ENCODE assay signal across 32 cellular contexts in the genomic region with DNA sequence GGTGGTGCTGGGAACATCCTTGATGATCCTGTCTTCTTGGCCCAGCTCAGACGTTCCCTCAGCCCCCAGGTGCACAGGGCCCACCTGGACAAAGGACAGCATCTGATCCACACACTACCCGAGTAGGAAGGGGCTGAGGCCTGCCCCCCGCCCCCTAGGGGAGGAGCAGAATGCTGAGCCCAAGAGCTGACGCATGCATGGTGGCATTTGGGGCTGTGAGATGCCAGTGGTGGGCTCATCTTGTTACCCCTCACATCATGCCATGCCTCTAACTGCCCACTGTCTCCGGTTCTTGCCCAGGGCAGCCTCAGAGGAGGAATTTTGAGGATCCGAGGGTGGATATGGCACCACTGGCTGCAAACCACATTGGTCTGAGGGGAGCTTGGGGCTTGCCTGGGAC.
"Had no signal": no experiment of that assay in that cellular context is flagged by ENCODE, and none has a peak within 500 bp of the region (broad histone marks: within the 10 kb centered on the region; RNA-seq: fewer than 3 reads in every experiment).

No MANE protein-coding gene starts in this region.

- ATAC-seq: activated naive CD4-positive, alpha-beta T cell treated with anti-CD3 and anti-CD28 coated beads, Interleukin-2, amount 50 U/mL, for 72 hours; activated T-cell treated with anti-CD3 and anti-CD28 coated beads, Interleukin-2, amount 50 U/mL, for 72 hours; foreskin keratinocyte; T-helper 17 cell had no signal

- H3K27ac Mint-ChIP-seq: activated CD4-positive, alpha-beta memory T cell treated with anti-CD3 and anti-CD28 coated beads, Interleukin-2, amount 10 ng/mL, durations not matched to agents 7 days and 5 days; activated CD4-positive, alpha-beta T cell treated with anti-CD3 and anti-CD28 coated beads, Interleukin-2, amount 10 ng/mL, durations not matched to agents 7 days and 5 days; activated naive CD4-positive, alpha-beta T cell treated with anti-CD3 and anti-CD28 coated beads, Interleukin-2, amount 10 ng/mL, durations not matched to agents 7 days and 5 days; activated naive CD4-positive, alpha-beta T cell treated with anti-CD3 and anti-CD28 coated beads, Interleukin-2, amount 50 U/mL, for 72 hours; activated naive CD8-positive, alpha-beta T cell treated with anti-CD3 and anti-CD28 coated beads, Interleukin-2, amount 10 ng/mL, durations not matched to agents 7 days and 5 days; activated T-cell treated with anti-CD3 and anti-CD28 coated beads, Interleukin-2, amount 50 U/mL, for 24 hours; activated T-cell treated with anti-CD3 and anti-CD28 coated beads, Interleukin-2, amount 50 U/mL, for 72 hours; dendritic cell treated with granulocyte-macrophage colony-stimulating factor and Interleukin-4, amounts not matched to agents 40 ng/mL and 50 ng/mL, for 4 days; endodermal cell; T-helper 17 cell; T-helper 2 cell treated with Interferon-gamma antibody and Interleukin-4, amounts not matched to agents 5 μg/mL and 100 μg/mL, for 36 hours had no signal

- H3K9me3 ChIP-seq: ascending aorta, breast epithelium, esophagus muscularis mucosa had no signal

- H3K4me3 ChIP-seq: ascending aorta, breast epithelium, cardiac muscle cell, coronary artery, dorsolateral prefrontal cortex, esophagus muscularis mucosa had no signal

- H3K4me1 ChIP-seq: ascending aorta, foreskin keratinocyte had no signal

- H3K27ac ChIP-seq: ascending aorta, breast epithelium, cardiac muscle cell, coronary artery, esophagus muscularis mucosa, foreskin keratinocyte had no signal

- H3K27me3 ChIP-seq: ascending aorta, breast epithelium, cardiac muscle cell, dorsolateral prefrontal cortex, esophagus muscularis mucosa had no signal

- H3K9me3 Mint-ChIP-seq: activated CD4-positive, alpha-beta memory T cell treated with anti-CD3 and anti-CD28 coated beads, Interleukin-2, amount 10 ng/mL, durations not matched to agents 7 days and 5 days; activated CD4-positive, alpha-beta T cell treated with anti-CD3 and anti-CD28 coated beads, Interleukin-2, amount 10 ng/mL, durations not matched to agents 7 days and 5 days; activated naive CD4-positive, alpha-beta T cell treated with anti-CD3 and anti-CD28 coated beads, Interleukin-2, amount 10 ng/mL, durations not matched to agents 7 days and 5 days; activated naive CD4-positive, alpha-beta T cell treated with anti-CD3 and anti-CD28 coated beads, Interleukin-2, amount 50 U/mL, for 72 hours; activated naive CD8-positive, alpha-beta T cell treated with anti-CD3 and anti-CD28 coated beads, Interleukin-2, amount 10 ng/mL, durations not matched to agents 7 days and 5 days; activated T-cell treated with anti-CD3 and anti-CD28 coated beads, Interleukin-2, amount 50 U/mL, for 24 hours; activated T-cell treated with anti-CD3 and anti-CD28 coated beads, Interleukin-2, amount 50 U/mL, for 72 hours; dendritic cell treated with granulocyte-macrophage colony-stimulating factor and Interleukin-4, amounts not matched to agents 40 ng/mL and 50 ng/mL, for 4 days; endodermal cell; T-helper 2 cell treated with Interferon-gamma antibody and Interleukin-4, amounts not matched to agents 5 μg/mL and 100 μg/mL, for 36 hours had no signal

- H3K4me3 Mint-ChIP-seq: activated CD4-positive, alpha-beta memory T cell treated with anti-CD3 and anti-CD28 coated beads, Interleukin-2, amount 10 ng/mL, durations not matched to agents 7 days and 5 days; activated CD4-positive, alpha-beta T cell treated with anti-CD3 and anti-CD28 coated beads, Interleukin-2, amount 10 ng/mL, durations not matched to agents 7 days and 5 days; activated naive CD4-positive, alpha-beta T cell treated with anti-CD3 and anti-CD28 coated beads, Interleukin-2, amount 10 ng/mL, durations not matched to agents 7 days and 5 days; activated naive CD8-positive, alpha-beta T cell treated with anti-CD3 and anti-CD28 coated beads, Interleukin-2, amount 10 ng/mL, durations not matched to agents 7 days and 5 days; activated T-cell treated with anti-CD3 and anti-CD28 coated beads, Interleukin-2, amount 50 U/mL, for 24 hours; activated T-cell treated with anti-CD3 and anti-CD28 coated beads, Interleukin-2, amount 50 U/mL, for 72 hours; brain; dendritic cell treated with granulocyte-macrophage colony-stimulating factor and Interleukin-4, amounts not matched to agents 40 ng/mL and 50 ng/mL, for 4 days; endodermal cell; T-helper 17 cell; T-helper 2 cell treated with Interferon-gamma antibody and Interleukin-4, amounts not matched to agents 5 μg/mL and 100 μg/mL, for 36 hours had no signal

- H3K27me3 Mint-ChIP-seq: activated CD4-positive, alpha-beta memory T cell treated with anti-CD3 and anti-CD28 coated beads, Interleukin-2, amount 10 ng/mL, durations not matched to agents 7 days and 5 days; activated CD4-positive, alpha-beta T cell treated with anti-CD3 and anti-CD28 coated beads, Interleukin-2, amount 10 ng/mL, durations not matched to agents 7 days and 5 days; activated T-cell treated with anti-CD3 and anti-CD28 coated beads, Interleukin-2, amount 50 U/mL, for 24 hours had no signal

- H3K4me1 Mint-ChIP-seq: activated CD4-positive, alpha-beta memory T cell treated with anti-CD3 and anti-CD28 coated beads, Interleukin-2, amount 10 ng/mL, durations not matched to agents 7 days and 5 days; activated CD4-positive, alpha-beta T cell treated with anti-CD3 and anti-CD28 coated beads, Interleukin-2, amount 10 ng/mL, durations not matched to agents 7 days and 5 days; activated naive CD4-positive, alpha-beta T cell treated with anti-CD3 and anti-CD28 coated beads, Interleukin-2, amount 10 ng/mL, durations not matched to agents 7 days and 5 days; activated naive CD8-positive, alpha-beta T cell treated with anti-CD3 and anti-CD28 coated beads, Interleukin-2, amount 10 ng/mL, durations not matched to agents 7 days and 5 days had no signal

- H3K36me3 ChIP-seq: ascending aorta, breast epithelium, cardiac muscle cell, esophagus muscularis mucosa had no signal

- H3K36me3 Mint-ChIP-seq: activated naive CD4-positive, alpha-beta T cell treated with anti-CD3 and anti-CD28 coated beads, Interleukin-2, amount 10 ng/mL, durations not matched to agents 7 days and 5 days; activated naive CD4-positive, alpha-beta T cell treated with anti-CD3 and anti-CD28 coated beads, Interleukin-2, amount 50 U/mL, for 72 hours; activated naive CD8-positive, alpha-beta T cell treated with anti-CD3 and anti-CD28 coated beads, Interleukin-2, amount 10 ng/mL, durations not matched to agents 7 days and 5 days; brain had no signal

- DNase-seq: activated CD4-positive, alpha-beta memory T cell treated with anti-CD3 and anti-CD28 coated beads, Interleukin-2, amount 10 ng/mL, durations not matched to agents 7 days and 5 days; activated CD4-positive, alpha-beta T cell treated with anti-CD3 and anti-CD28 coated beads for 1 hour; activated CD4-positive, alpha-beta T cell treated with anti-CD3 and anti-CD28 coated beads for 4 hours; activated CD4-positive, alpha-beta T cell treated with anti-CD3 and anti-CD28 coated beads, Interleukin-2, amount 10 ng/mL, durations not matched to agents 7 days and 5 days; activated CD4-positive, alpha-beta T cell treated with anti-CD3 and anti-CD28 coated beads, Interleukin-2, amount 50 U/mL, for 4 hours; activated CD8-positive, alpha-beta memory T cell treated with anti-CD3 and anti-CD28 coated beads, Interleukin-2, amount 50 U/mL, for 48 hours; activated gamma-delta T cell; activated naive CD4-positive, alpha-beta T cell; activated naive CD4-positive, alpha-beta T cell treated with anti-CD3 and anti-CD28 coated beads, Interleukin-2, amount 10 ng/mL, durations not matched to agents 7 days and 5 days; activated naive CD8-positive, alpha-beta T cell treated with anti-CD3 and anti-CD28 coated beads, Interleukin-2, amount 10 ng/mL, durations not matched to agents 7 days and 5 days; activated T-cell treated with anti-CD3 and anti-CD28 coated beads for 4 hours; activated T-cell treated with anti-CD3 and anti-CD28 coated beads, Interleukin-2, amount 50 U/mL, for 24 hours; activated T-cell treated with anti-CD3 and anti-CD28 coated beads, Interleukin-2, amount 50 U/mL, for 72 hours; central memory CD4-positive, alpha-beta T cell; cerebellar nuclear complex; dorsolateral prefrontal cortex; effector memory CD4-positive, alpha-beta T cell; endodermal cell; erythroblast; foreskin keratinocyte; T-helper 1 cell; T-helper 17 cell; T1000 had no signal
